ENCODE assay signal across 16 cellular contexts in genomic region chr5:55511010-55511409, GRCh38.
"Had no signal": no experiment of that assay in that cellular context is flagged by ENCODE, and none has a peak within 500 bp of the region (broad histone marks: within the 10 kb centered on the region; RNA-seq: fewer than 3 reads in every experiment).

No MANE protein-coding gene starts in this region.

- H3K9me3 ChIP-seq: esophagus squamous epithelium, tibial artery had no signal

- H3K4me3 ChIP-seq: esophagus squamous epithelium, tibial artery had no signal

- H3K27ac ChIP-seq: tibial artery had no signal

- H3K36me3 ChIP-seq: esophagus squamous epithelium, tibial artery had no signal

- DNase-seq: cerebellar nuclear complex; dermis blood vessel endothelial cell; esophagus squamous epithelium; foreskin fibroblast; kidney; left cardiac atrium; mammary epithelial cell; naive thymus-derived CD8-positive, alpha-beta T cell; posterior cingulate gyrus; right cardiac atrium; stimulated activated CD4-positive, alpha-beta T cell treated with anti-CD3 and anti-CD28 coated beads, Interleukin-4, amount 100 ng/mL, for 1 hour; stimulated activated CD8-positive, alpha-beta memory T cell treated with anti-CD3 and anti-CD28 coated beads, Interleukin-4, amount 100 ng/mL, for 48 hours; stimulated activated naive CD8-positive, alpha-beta T cell treated with anti-CD3 and anti-CD28 coated beads, Interleukin-15, Interleukin-2, amounts not matched to agents 100 U/mL and 50 U/mL, for 24 hours; tibial artery had no signal

- FAIRE-seq: colon, kidney had no signal

- H3K27me3 ChIP-seq: esophagus squamous epithelium, tibial artery had no signal

- ATAC-seq: left cardiac atrium; naive thymus-derived CD8-positive, alpha-beta T cell; stimulated activated effector memory CD8-positive, alpha-beta T cell treated with anti-CD3 and anti-CD28 coated beads, Interleukin-12 subunit alpha, Interleukin-12 subunit beta, amount 100 ng/mL, for 72 hours; stimulated activated naive CD8-positive, alpha-beta T cell treated with anti-CD3 and anti-CD28 coated beads, Interleukin-15, Interleukin-2, amounts not matched to agents 100 U/mL and 50 U/mL, for 24 hours had no signal
